27 cellular contexts compared by ENCODE assay signal in the genomic region with DNA sequence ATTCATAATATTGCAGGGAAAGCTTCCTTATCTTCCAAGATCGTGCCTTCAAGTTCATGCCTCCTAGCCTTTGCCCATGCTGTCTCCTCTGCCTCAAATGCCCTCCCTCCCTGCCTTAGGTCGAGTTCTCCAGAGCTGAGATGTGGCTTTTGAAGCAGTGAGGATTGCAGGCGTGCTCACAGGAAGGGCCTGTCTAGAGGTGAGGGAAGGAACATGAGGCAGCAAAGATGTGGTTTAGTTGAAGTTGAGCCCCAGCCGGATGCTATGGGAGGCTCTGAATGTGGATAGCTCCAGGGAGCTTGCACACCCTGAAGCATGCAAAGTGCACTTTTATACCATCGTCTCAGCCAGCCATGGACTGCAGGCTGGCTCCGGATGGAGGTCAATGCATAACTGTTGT.
"Had no signal": no experiment of that assay in that cellular context is flagged by ENCODE, and none has a peak within 500 bp of the region (broad histone marks: within the 10 kb centered on the region; RNA-seq: fewer than 3 reads in every experiment).

No MANE protein-coding gene starts in this region.

- FAIRE-seq: colon had no signal

- H3K27ac ChIP-seq: VCaP had no signal

- H3K27ac Mint-ChIP-seq: activated CD4-positive, alpha-beta memory T cell treated with anti-CD3 and anti-CD28 coated beads for 36 hours; activated CD4-positive, alpha-beta T cell treated with anti-CD3 and anti-CD28 coated beads, Interleukin-2, amount 10 ng/mL, durations not matched to agents 7 days and 5 days; activated naive CD4-positive, alpha-beta T cell treated with anti-CD3 and anti-CD28 coated beads, Interleukin-2, amount 10 ng/mL, durations not matched to agents 7 days and 5 days; activated naive CD8-positive, alpha-beta T cell treated with anti-CD3 and anti-CD28 coated beads for 36 hours; activated T-helper 2 cell treated with anti-CD3 and anti-CD28 coated beads, Interferon-gamma antibody, Interleukin-2, Interleukin-4, amounts not matched to agents 10 μg/mL and 5 μg/mL and 100 μg/mL, durations not matched to agents 14 hours and 24 hours and 36 hours; T-cell had no signal

- H3K4me1 Mint-ChIP-seq: activated CD4-positive, alpha-beta T cell treated with anti-CD3 and anti-CD28 coated beads, Interleukin-2, amount 10 ng/mL, durations not matched to agents 7 days and 5 days; activated naive CD4-positive, alpha-beta T cell treated with anti-CD3 and anti-CD28 coated beads, Interleukin-2, amount 10 ng/mL, durations not matched to agents 7 days and 5 days; activated naive CD8-positive, alpha-beta T cell treated with anti-CD3 and anti-CD28 coated beads for 36 hours; T-cell had no signal

- H3K9me3 Mint-ChIP-seq: activated CD4-positive, alpha-beta T cell treated with anti-CD3 and anti-CD28 coated beads, Interleukin-2, amount 10 ng/mL, durations not matched to agents 7 days and 5 days; activated naive CD8-positive, alpha-beta T cell treated with anti-CD3 and anti-CD28 coated beads for 36 hours had no signal

- DNase-seq: activated CD4-positive, alpha-beta memory T cell treated with anti-CD3 and anti-CD28 coated beads for 36 hours; activated CD4-positive, alpha-beta T cell treated with anti-CD3 and anti-CD28 coated beads, Interleukin-2, amount 10 ng/mL, durations not matched to agents 7 days and 5 days; activated CD4-positive, CD25-positive, alpha-beta regulatory T cell; activated CD8-positive, alpha-beta memory T cell treated with anti-CD3 and anti-CD28 coated beads for 24 hours; activated gamma-delta T cell treated with Interleukin-2 at 50 U/mL for 16 hours; activated naive CD4-positive, alpha-beta T cell treated with anti-CD3 and anti-CD28 coated beads, Interleukin-2, amount 10 ng/mL, durations not matched to agents 7 days and 5 days; activated naive CD8-positive, alpha-beta T cell treated with anti-CD3 and anti-CD28 coated beads for 36 hours; activated T-cell treated with anti-CD3 and anti-CD28 coated beads for 4 hours; activated T-cell treated with anti-CD3 and anti-CD28 coated beads, Interleukin-2, amount 50 U/mL, for 48 hours; cerebellar nuclear complex; Karpas-422; NCI-H1092; NCI-H1417; NCI-H1930; NCI-H2107; NCI-H2171 treated with DMSO at 0.1 percent for 48 hours; NCI-H226; NCI-H526; NCI-H774; NK-92 treated with Interleukin-12 subunit alpha and Interleukin-12 subunit beta, amount 100 ng/mL, for 24 hours; OCI-M1; SIG-M5; T-cell had no signal

- ATAC-seq: Panc1, T-cell had no signal

- H3K36me3 Mint-ChIP-seq: activated CD4-positive, alpha-beta memory T cell treated with anti-CD3 and anti-CD28 coated beads for 36 hours; activated naive CD4-positive, alpha-beta T cell treated with anti-CD3 and anti-CD28 coated beads, Interleukin-2, amount 10 ng/mL, durations not matched to agents 7 days and 5 days; activated naive CD8-positive, alpha-beta T cell treated with anti-CD3 and anti-CD28 coated beads for 36 hours; T-cell had no signal

- H3K27me3 Mint-ChIP-seq: activated CD4-positive, alpha-beta memory T cell treated with anti-CD3 and anti-CD28 coated beads for 36 hours; activated CD4-positive, alpha-beta T cell treated with anti-CD3 and anti-CD28 coated beads, Interleukin-2, amount 10 ng/mL, durations not matched to agents 7 days and 5 days; activated naive CD4-positive, alpha-beta T cell treated with anti-CD3 and anti-CD28 coated beads, Interleukin-2, amount 10 ng/mL, durations not matched to agents 7 days and 5 days; activated naive CD8-positive, alpha-beta T cell treated with anti-CD3 and anti-CD28 coated beads for 36 hours; T-cell had no signal

- H3K4me3 Mint-ChIP-seq: activated CD4-positive, alpha-beta memory T cell treated with anti-CD3 and anti-CD28 coated beads for 36 hours; activated CD4-positive, alpha-beta T cell treated with anti-CD3 and anti-CD28 coated beads, Interleukin-2, amount 10 ng/mL, durations not matched to agents 7 days and 5 days; activated naive CD4-positive, alpha-beta T cell treated with anti-CD3 and anti-CD28 coated beads, Interleukin-2, amount 10 ng/mL, durations not matched to agents 7 days and 5 days; activated naive CD8-positive, alpha-beta T cell treated with anti-CD3 and anti-CD28 coated beads for 36 hours; T-cell had no signal
